In genomic region chr6:121436172-121436965, GRCh38 we compare ENCODE assay signal across 8 cellular contexts. TPM values are rescaled to one million over a fixed set of nuclear protein-coding genes. Genes with fewer than 3 reads are reported as not detected.
DNase-seq lines count a peak whose midpoint lies in the region; TF ChIP-seq lines count a peak whose summit lies in the region.

No MANE protein-coding gene starts in this region.

- H3K9me3 Mint-ChIP-seq in activated CD4-positive, alpha-beta T cell treated with anti-CD3 and anti-CD28 coated beads, Interleukin-2, amount 10 ng/mL, durations not matched to agents 24 days and 14 days: no peaks in the 10 kb centered on the region
- peaks cover 0 to 3% (median 0%) of the 10 kb centered on the region in 5 experiments for H3K9me3 Mint-ChIP-seq in brain

- no peak for DNase-seq in activated CD4-positive, alpha-beta T cell treated with anti-CD3 and anti-CD28 coated beads, Interleukin-2, amount 10 ng/mL, durations not matched to agents 24 days and 14 days
- DNase-seq in activated CD4-positive, alpha-beta T cell treated with anti-CD3 and anti-CD28 coated beads for 48 hours: no peak
- peak; percentile 60 for DNase-seq in left kidney (ENCODE audit: low read depth, low spot score)
- no peak for DNase-seq in DMS53 (lab: John Stamatoyannopoulos, UW)
- DNase-seq in NCI-H1417 treated with DMSO at 0.1 percent for 48 hours (lab: John Stamatoyannopoulos, UW): no peak
- DNase-seq in stimulated activated CD8-positive, alpha-beta memory T cell treated with anti-CD3 and anti-CD28 coated beads, Interleukin-4, amount 100 ng/mL, for 48 hours: no peak

- peak overlapping the region; percentile 18 for H3K27ac ChIP-seq in thymus (ENCODE audit: low read depth)

- H3K27ac Mint-ChIP-seq in activated CD4-positive, alpha-beta T cell treated with anti-CD3 and anti-CD28 coated beads, Interleukin-2, amount 10 ng/mL, durations not matched to agents 24 days and 14 days: no peak overlapping the region
- H3K27ac Mint-ChIP-seq in brain: peak overlapping the region; percentile 74 to 97 (median 95)

- intact Hi-C loops in activated CD4-positive, alpha-beta T cell treated with anti-CD3 and anti-CD28 coated beads, Interleukin-2, amount 10 ng/mL, durations not matched to agents 24 days and 14 days (cut with micrococcal nuclease): loop anchor here (5.0 kb wide), 1 partner anchor 596 kb away; no protein-coding TSS in a partner anchor

- no peaks in the 10 kb centered on the region for H3K36me3 Mint-ChIP-seq in activated CD4-positive, alpha-beta T cell treated with anti-CD3 and anti-CD28 coated beads, Interleukin-2, amount 10 ng/mL, durations not matched to agents 24 days and 14 days (ENCODE audit: low read depth)
- H3K36me3 Mint-ChIP-seq in brain: no peaks in the 10 kb centered on the region

- peak overlapping the region; percentile 80 for H3K4me3 Mint-ChIP-seq in activated CD4-positive, alpha-beta T cell treated with anti-CD3 and anti-CD28 coated beads, Interleukin-2, amount 10 ng/mL, durations not matched to agents 24 days and 14 days
- H3K4me3 Mint-ChIP-seq in brain: peak overlapping the region; percentile 88 to 95 (median 92)

- 4% methylated on average over 22 of the region's 22 CpGs for WGBS in thymus

- H3K36me3 ChIP-seq in thymus (ENCODE audit: control insufficient read depth, insufficient read depth): no peaks in the 10 kb centered on the region

- H3K27me3 ChIP-seq in thymus (ENCODE audit: control insufficient read depth, insufficient read depth): peaks cover 19% of the 10 kb centered on the region

- H3K4me3 ChIP-seq in thymus (ENCODE audit: low read length): peak overlapping the region; percentile 42

- H3K4me1 ChIP-seq in thymus (ENCODE audit: control insufficient read depth, insufficient read depth, low read length): peaks cover 2% of the 10 kb centered on the region

- peaks cover 34% of the 10 kb centered on the region for H3K27me3 Mint-ChIP-seq in activated CD4-positive, alpha-beta T cell treated with anti-CD3 and anti-CD28 coated beads, Interleukin-2, amount 10 ng/mL, durations not matched to agents 24 days and 14 days
- H3K27me3 Mint-ChIP-seq in brain: peaks cover 25% of the 10 kb centered on the region

- no peak for TF ChIP-seq CTCF in brain (conservative IDR thresholded peaks at IDR 0.05)

- H3K4me1 Mint-ChIP-seq in activated CD4-positive, alpha-beta T cell treated with anti-CD3 and anti-CD28 coated beads, Interleukin-2, amount 10 ng/mL, durations not matched to agents 24 days and 14 days: peaks cover 10% of the 10 kb centered on the region
- H3K4me1 Mint-ChIP-seq in brain: peaks cover 67% of the 10 kb centered on the region

- no peaks in the 10 kb centered on the region for H3K9me3 ChIP-seq in thymus (ENCODE audit: control insufficient read depth)

RNA-seq across cellular contexts. Expression of gene GJA1, which starts 0.9 kb away (rescaled TPM):
- not detected in 2 replicates for total RNA-seq in activated CD4-positive, alpha-beta T cell treated with anti-CD3 and anti-CD28 coated beads, Interleukin-2, amount 10 ng/mL, durations not matched to agents 24 days and 14 days
- polyA plus RNA-seq in brain (ENCODE audit: insufficient read depth, low read depth, low replicate concordance) (65.4 TPM), thymus (43.7 TPM)
